In the genomic region with DNA sequence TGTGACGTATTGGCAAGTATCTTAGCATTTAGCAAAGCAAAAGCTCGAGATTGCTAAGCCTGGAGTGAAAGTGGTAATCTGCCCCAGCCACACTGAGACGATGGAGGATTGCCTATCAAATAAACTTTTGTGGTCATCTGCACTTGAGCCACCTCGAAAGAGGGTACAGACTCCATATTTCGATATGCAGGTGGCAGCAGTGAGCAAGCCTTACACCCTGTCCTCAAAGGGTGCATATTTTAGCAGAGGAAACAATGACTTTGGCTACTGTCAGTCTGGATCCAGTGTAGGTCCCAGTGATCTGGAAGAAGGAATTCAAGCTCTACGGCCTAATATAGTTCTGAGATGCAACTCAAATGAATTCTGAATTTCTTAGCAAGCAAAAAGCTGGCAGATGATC, we compare ENCODE assay signal across 19 cellular contexts.
DNase-seq lines count a peak whose midpoint lies in the region; ATAC-seq, FAIRE-seq and TF ChIP-seq lines count a peak whose summit lies in the region.
"Had no signal": no experiment of that assay in that cellular context is flagged by ENCODE, and none has a peak within 500 bp of the region (broad histone marks: within the 10 kb centered on the region; RNA-seq: fewer than 3 reads in every experiment).

No MANE protein-coding gene starts in this region.

- no peak overlapping the region for H3K4me2 ChIP-seq in HepG2 (ENCODE audit: low read depth, low read length)

- TF ChIP-seq POLR2A in HepG2 (IDR thresholded peaks at IDR 0.05; ENCODE audit: insufficient read depth in 1 of 2, low read depth in 2 of 2, low read length in 2 of 2), result no peak

- TF ChIP-seq CTCF in GM12875 (IDR thresholded peaks at IDR 0.05; ENCODE audit: borderline replicate concordance, insufficient read depth, low read depth, low read length) (peak; percentile 8; the same call in 1 of the 2 replicates), Panc1 (IDR thresholded peaks at IDR 0.05) (peak; percentile 28), HepG2 (CRISPR knock-in tag; IDR thresholded peaks at IDR 0.05) (peak; percentile 27; the same call in 1 of the 2 replicates), mucosa of descending colon (IDR thresholded peaks at IDR 0.05) (no peak), GM13976 (IDR thresholded peaks at IDR 0.05; ENCODE audit: borderline replicate concordance, control extremely low read depth, extremely low read depth, insufficient read depth, missing control alignments) (no peak)

- H3K4me3 ChIP-seq in GM12875 (ENCODE audit: low read depth, low read length) (no peak overlapping the region), Panc1 (ENCODE audit: low read depth in 2 of 2, low read length in 2 of 2) (no peak overlapping the region), HepG2 (replicated peaks in 1 of 3; ENCODE audit: insufficient read depth in 1 of 3, low read depth in 2 of 3, low read length in 3 of 3) (no peak overlapping the region), mucosa of descending colon (no peak overlapping the region)
- H3K4me3 ChIP-seq: ascending aorta, coronary artery had no signal

- BruUV-seq in Panc1 (replicated peaks; lab: Mats Ljungman, UMichigan) (no TSS peak), HepG2 (replicated peaks; lab: Mats Ljungman, UMichigan) (no TSS peak)

- POLR2A ChIA-PET in HEK293T (lab: Yijun Ruan, JAX), result no interaction called here
- POLR2A ChIA-PET in Panc1 (lab: Charles Lee), result no interaction called here
- POLR2A ChIA-PET in HepG2 (lab: Yijun Ruan, JAX), result interaction anchor here (1.8 kb wide), 1 partner anchor 53 kb away, joined by 7 read pairs; no protein-coding TSS in a partner anchor

- TF ChIP-seq EP300 in HepG2 (IDR thresholded peaks at IDR 0.05; ENCODE audit: low read depth in 2 of 2, low read length in 2 of 2) (no peak), HepG2 (CRISPR knock-in tag; IDR thresholded peaks at IDR 0.05; ENCODE audit: borderline replicate concordance) (no peak)

- in situ Hi-C loops in Panc1 (cut with HindIII; ENCODE audit: low pct_unique_long_range_greater_than_20kb, low sequenced_read_pairs) (no loop called here), HepG2 (cut with HindIII; ENCODE audit: extremely low pct_ligation_motif_present, low pct_unique_long_range_greater_than_20kb) (no loop called here), GM13976 (cut with MboI; ENCODE audit: low sequenced_read_pairs, unreplicated experiment) (no loop called here)

- ATAC-seq in Panc1 (no peak; the same call in 1 of the 2 replicates), HepG2 (peak; percentile 59), mucosa of descending colon (no peak), esophagus mucosa (no peak)
- ATAC-seq: activated CD8-positive, alpha-beta T cell treated with anti-CD3 and anti-CD28 coated beads for 36 hours; left colon; stimulated activated effector memory CD8-positive, alpha-beta T cell treated with anti-CD3 and anti-CD28 coated beads, Interleukin-12 subunit alpha, Interleukin-12 subunit beta, amount 100 ng/mL, for 72 hours had no signal

- H3K36me3 ChIP-seq in Panc1 (ENCODE audit: control insufficient read depth, insufficient read depth, low read length) (no peaks in the 10 kb centered on the region), HepG2 (replicated peaks in 1 of 2; ENCODE audit: control insufficient read depth in 1 of 2, insufficient read depth in 2 of 2, low read length in 2 of 2) (no peaks in the 10 kb centered on the region), mucosa of descending colon (ENCODE audit: low read depth) (no peaks in the 10 kb centered on the region)
- H3K36me3 ChIP-seq: ascending aorta had no signal

- CTCF ChIA-PET in HEK293T (lab: Yijun Ruan, JAX), result interaction anchor here (0.6 to 1.5 kb wide), 4 partner anchors 8 to 22 kb away, joined by 3 to 6 read pairs (median 3); no protein-coding TSS in a partner anchor
- CTCF ChIA-PET in Panc1 (lab: Charles Lee), result no interaction called here
- CTCF ChIA-PET in HepG2 (lab: Yijun Ruan, JAX; ENCODE audit: low intra/inter-chr PET ratio, low total read pairs), result no interaction called here

- H3K27ac ChIP-seq in Panc1 (ENCODE audit: low read length) (no peak overlapping the region), HepG2 (ENCODE audit: extremely low read length, insufficient read depth, low read length) (peak overlapping the region; percentile 17)
- H3K27ac ChIP-seq: ascending aorta, coronary artery had no signal

- H4K20me1 ChIP-seq in HepG2 (ENCODE audit: insufficient read depth, low read length), result no peaks in the 10 kb centered on the region

- H3K9ac ChIP-seq in HepG2 (ENCODE audit: insufficient read depth, low read depth, low read length), result no peak overlapping the region

- no peak for FAIRE-seq in HepG2 (lab: Jason Lieb, UNC)

- H3K79me2 ChIP-seq in HepG2 (ENCODE audit: insufficient read depth, low read length), result no peaks in the 10 kb centered on the region

- H3K9me3 ChIP-seq in Panc1 (ENCODE audit: control insufficient read depth, insufficient read depth, low read depth, low read length), result no peaks in the 10 kb centered on the region
- H3K9me3 ChIP-seq in HepG2 (ENCODE audit: low read length), result no peaks in the 10 kb centered on the region
- no peaks in the 10 kb centered on the region for H3K9me3 ChIP-seq in mucosa of descending colon
- H3K9me3 ChIP-seq: ascending aorta had no signal

- H3K4me1 ChIP-seq in Panc1 (ENCODE audit: control insufficient read depth, insufficient read depth, low read length) (no peaks in the 10 kb centered on the region), HepG2 (ENCODE audit: insufficient read depth, low read length) (peaks cover 62% of the 10 kb centered on the region), mucosa of descending colon (ENCODE audit: low read depth) (no peaks in the 10 kb centered on the region)
- H3K4me1 ChIP-seq: ascending aorta had no signal

- 83% methylated on average over 4 of the region's 6 CpGs for WGBS in HepG2 (ENCODE audit: low lambda C conversion rate)

- H2AFZ ChIP-seq in HepG2 (ENCODE audit: low read length), result no peak overlapping the region

- DNase-seq in HEK293T (ENCODE audit: extremely low spot score) (peak; percentile 21), Panc1 (ENCODE audit: low read depth, low spot score) (no peak), HepG2 (ENCODE audit: low spot score) (no peak), mucosa of descending colon (no peak), GM13976 (ENCODE audit: low spot score) (no peak)
- no peak for DNase-seq in central memory CD4-positive, alpha-beta T cell
- DNase-seq: activated B cell treated with CpG ODN at 0.5 μM for 24 hours; activated CD8-positive, alpha-beta T cell treated with anti-CD3 and anti-CD28 coated beads for 36 hours; activated naive CD4-positive, alpha-beta T cell treated with anti-CD3 and anti-CD28 coated beads, Interleukin-2, amount 10 ng/mL, durations not matched to agents 7 days and 5 days; activated T-cell treated with anti-CD3 and anti-CD28 coated beads, Interleukin-2, amount 50 U/mL, for 24 hours; GF-D8; left colon; NCI-H187 treated with DMSO at 0.1 percent for 48 hours; stimulated activated CD4-positive, alpha-beta T cell treated with anti-CD3 and anti-CD28 coated beads, Interleukin-15, amount 100 ng/mL, for 24 hours had no signal

- intact Hi-C loops in Panc1 (cut with micrococcal nuclease; ENCODE audit: unreplicated experiment), result no loop called here
- intact Hi-C loops in HepG2 (cut with micrococcal nuclease; ENCODE audit: unreplicated experiment), result loop anchor here (10.0 kb wide), 1 partner anchor 189 kb away; a partner anchor contains a TSS
- intact Hi-C loops in mucosa of descending colon (cut with DNase I, micrococcal nuclease), result no loop called here

- TF ChIP-seq RAD21 in HepG2 (CRISPR knock-in tag; IDR thresholded peaks at IDR 0.05), result no peak

- H3K27me3 ChIP-seq in Panc1 (ENCODE audit: control insufficient read depth, insufficient read depth, low read length), result no peaks in the 10 kb centered on the region
- no peaks in the 10 kb centered on the region for H3K27me3 ChIP-seq in HepG2 (ENCODE audit: control insufficient read depth in 1 of 2, insufficient read depth in 2 of 2, low read length in 2 of 2)
- H3K27me3 ChIP-seq: ascending aorta had no signal

TF ChIP-seq in HEK293T, 16 proteins besides CTCF, POLR2A, EP300 and RAD21:
- TF ChIP-seq FOXM1 (IDR thresholded peaks at IDR 0.05; ENCODE audit: borderline replicate concordance), result no peak
- TF ChIP-seq TARDBP (IDR thresholded peaks at IDR 0.05), result no peak
- no peak for TF ChIP-seq ZNF384 (IDR thresholded peaks at IDR 0.05)
- no peak for TF ChIP-seq FOXA1 (IDR thresholded peaks at IDR 0.05)
- TF ChIP-seq NFRKB (IDR thresholded peaks at IDR 0.05), result no peak
- TF ChIP-seq HDGF (IDR thresholded peaks at IDR 0.05; ENCODE audit: borderline replicate concordance), result no peak
- TF ChIP-seq L3MBTL2 (conservative IDR thresholded peaks at IDR 0.05), result no peak

TF ChIP-seq in HepG2, 621 proteins besides CTCF, POLR2A, EP300 and RAD21:
- no peak for TF ChIP-seq CCAR2 (optimal IDR thresholded peaks at IDR 0.05; ENCODE audit: low read depth, low read length)
- peak; percentile 29 for TF ChIP-seq STAG1 (CRISPR knock-in tag; IDR thresholded peaks at IDR 0.05)
- TF ChIP-seq ZNF652 (CRISPR knock-in tag; IDR thresholded peaks at IDR 0.05; ENCODE audit: borderline replicate concordance, low read depth), result peak; percentile 42; the same call in 1 of the 2 replicates
TF ChIP-seq in HepG2: peak in this region for 2.

Comparison
In these comparisons a context has a peak if more than half of its experiments do, and no peak if none do; other contexts are left out.
1. CTCF ChIP-seq: peak in GM12875 (single experiment), Panc1 (single experiment) and HepG2 (single experiment); none in mucosa of descending colon (single experiment) and GM13976 (single experiment).